ENCODE assay signal across 9 cellular contexts in genomic region chr2:96267159-96267971, GRCh38. TPM values are rescaled to one million over a fixed set of nuclear protein-coding genes. Genes with fewer than 3 reads are reported as not detected.
A peak's percentile ranks its signal among the peaks of the same experiment; 100 is the strongest.
DNase-seq lines count a peak whose midpoint lies in the region; ATAC-seq and TF ChIP-seq lines count a peak whose summit lies in the region.
"Had no signal": no experiment of that assay in that cellular context is flagged by ENCODE, and none has a peak within 500 bp of the region (broad histone marks: within the 10 kb centered on the region; RNA-seq: fewer than 3 reads in every experiment).

No MANE protein-coding gene starts in this region.

- H3K4me1 ChIP-seq in BLaER1: peaks cover 28% of the 10 kb centered on the region

- H4K20me1 ChIP-seq in BLaER1: peaks cover 85% of the 10 kb centered on the region

- DNase-seq in HCEC 1CT (peak; percentile 34), RWPE1 (ENCODE audit: low spot score) (peak; percentile 20), left colon (peak; percentile 52 to 65), pons (ENCODE audit: low spot score) (no peak)
- DNase-seq in activated naive CD8-positive, alpha-beta T cell treated with anti-CD3 and anti-CD28 coated beads for 36 hours: peak; percentile 64
- peak; percentile 41 to 75 for DNase-seq in stimulated activated effector memory CD8-positive, alpha-beta T cell treated with anti-CD3 and anti-CD28 coated beads, Interleukin-12 subunit alpha, Interleukin-12 subunit beta, amount 100 ng/mL, for 72 hours (ENCODE audit: low spot score in 2 of 2)
- no peak for DNase-seq in NK-92 treated with Interleukin-12 subunit alpha and Interleukin-12 subunit beta, amount 100 ng/mL, for 24 hours (lab: John Stamatoyannopoulos, UW)

- CTCF ChIA-PET in RWPE1 (lab: Yijun Ruan, JAX): interaction anchor here (0.6 to 0.7 kb wide), 2 partner anchors 12 to 130 kb away, joined by 5 to 7 read pairs; no protein-coding TSS in a partner anchor

- peak overlapping the region; percentile 75 for H3K4me2 ChIP-seq in BLaER1

- H3K27me3 ChIP-seq in BLaER1: no peaks in the 10 kb centered on the region

- no peak for TF ChIP-seq CTCF in RWPE1 (conservative IDR thresholded peaks at IDR 0.05; ENCODE audit: low read depth)

- peaks cover 72% of the 10 kb centered on the region for H3K36me3 ChIP-seq in BLaER1

- H3K27me3 Mint-ChIP-seq in activated naive CD8-positive, alpha-beta T cell treated with anti-CD3 and anti-CD28 coated beads for 36 hours: no peaks in the 10 kb centered on the region

- H3K9me3 Mint-ChIP-seq in activated naive CD8-positive, alpha-beta T cell treated with anti-CD3 and anti-CD28 coated beads for 36 hours: no peaks in the 10 kb centered on the region
- no peaks in the 10 kb centered on the region for H3K9me3 Mint-ChIP-seq in stimulated activated effector memory CD8-positive, alpha-beta T cell treated with anti-CD3 and anti-CD28 coated beads, Interleukin-12 subunit alpha, Interleukin-12 subunit beta, amount 100 ng/mL, for 72 hours

- H3K9ac ChIP-seq in BLaER1: peak overlapping the region; percentile 89

- intact Hi-C loops in left colon (cut with DNase I, micrococcal nuclease): no loop called here

- peaks cover 24% of the 10 kb centered on the region for H3K4me1 Mint-ChIP-seq in activated naive CD8-positive, alpha-beta T cell treated with anti-CD3 and anti-CD28 coated beads for 36 hours
- H3K4me1 Mint-ChIP-seq in stimulated activated effector memory CD8-positive, alpha-beta T cell treated with anti-CD3 and anti-CD28 coated beads, Interleukin-12 subunit alpha, Interleukin-12 subunit beta, amount 100 ng/mL, for 72 hours: peaks cover 43% of the 10 kb centered on the region

- peak; percentile 13 for ATAC-seq in left colon
- peak; percentile 66 for ATAC-seq in stimulated activated effector memory CD8-positive, alpha-beta T cell treated with anti-CD3 and anti-CD28 coated beads, Interleukin-12 subunit alpha, Interleukin-12 subunit beta, amount 100 ng/mL, for 72 hours

- POLR2A ChIA-PET in RWPE1 (lab: Yijun Ruan, JAX; ENCODE audit: low non-redundant PET): interaction anchor here (1.0 kb wide), 1 partner anchor 125 kb away, joined by 8 read pairs; no protein-coding TSS in a partner anchor

- peak overlapping the region; percentile 90 for H3K4me3 ChIP-seq in BLaER1

- peak overlapping the region; percentile 83 for H3K27ac Mint-ChIP-seq in activated naive CD8-positive, alpha-beta T cell treated with anti-CD3 and anti-CD28 coated beads for 36 hours
- peak overlapping the region; percentile 85 for H3K27ac Mint-ChIP-seq in stimulated activated effector memory CD8-positive, alpha-beta T cell treated with anti-CD3 and anti-CD28 coated beads, Interleukin-12 subunit alpha, Interleukin-12 subunit beta, amount 100 ng/mL, for 72 hours

- H3K4me3 Mint-ChIP-seq in activated naive CD8-positive, alpha-beta T cell treated with anti-CD3 and anti-CD28 coated beads for 36 hours: peak overlapping the region; percentile 100
- peak overlapping the region; percentile 93 for H3K4me3 Mint-ChIP-seq in stimulated activated effector memory CD8-positive, alpha-beta T cell treated with anti-CD3 and anti-CD28 coated beads, Interleukin-12 subunit alpha, Interleukin-12 subunit beta, amount 100 ng/mL, for 72 hours

- H3K27ac ChIP-seq in BLaER1 (no peak overlapping the region), RWPE1 (peak overlapping the region; percentile 76)

- no peaks in the 10 kb centered on the region for H3K9me3 ChIP-seq in BLaER1

- H3K36me3 Mint-ChIP-seq in activated naive CD8-positive, alpha-beta T cell treated with anti-CD3 and anti-CD28 coated beads for 36 hours: peaks cover 24% of the 10 kb centered on the region
- H3K36me3 Mint-ChIP-seq in stimulated activated effector memory CD8-positive, alpha-beta T cell treated with anti-CD3 and anti-CD28 coated beads, Interleukin-12 subunit alpha, Interleukin-12 subunit beta, amount 100 ng/mL, for 72 hours: peaks cover 75% of the 10 kb centered on the region

RNA-seq across cellular contexts. Expression of gene CIAO1, which starts 1.3 kb away (rescaled TPM):
- 10 to 100 TPM; 69.7 to 73.9 TPM for total RNA-seq in activated naive CD8-positive, alpha-beta T cell treated with anti-CD3 and anti-CD28 coated beads for 36 hours
- 10 to 100 TPM; 61.7 to 68.8 TPM for total RNA-seq in left colon

RNA-seq across cellular contexts. Expression of gene TMEM127, which starts 1.6 kb away (rescaled TPM):
- 10 to 100 TPM; 17.4 to 21.2 TPM for total RNA-seq in activated naive CD8-positive, alpha-beta T cell treated with anti-CD3 and anti-CD28 coated beads for 36 hours
- total RNA-seq in left colon: 100 to 1,000 TPM in 1 of 2 donors, 10 to 100 TPM in 1; 86.2 to 111 TPM

RNA-seq across cellular contexts. Expression of gene SNRNP200, which starts 38.0 kb away (rescaled TPM):
- 100 to 1,000 TPM; 196 to 202 TPM for total RNA-seq in activated naive CD8-positive, alpha-beta T cell treated with anti-CD3 and anti-CD28 coated beads for 36 hours
- total RNA-seq in left colon: 10 to 100 TPM; 84.8 to 94.7 TPM

RNA-seq across cellular contexts. Expression of gene ITPRIPL1, which starts 57.8 kb away (rescaled TPM):
- 10 to 100 TPM; 44.8 to 46.0 TPM for total RNA-seq in activated naive CD8-positive, alpha-beta T cell treated with anti-CD3 and anti-CD28 coated beads for 36 hours
- under 1 TPM; 0.58 to 0.92 TPM for total RNA-seq in left colon
- total RNA-seq: NCI-H460 had no signal

RNA-seq across cellular contexts. Expression of gene STARD7, which starts 58.7 kb away (rescaled TPM):
- total RNA-seq in activated naive CD8-positive, alpha-beta T cell treated with anti-CD3 and anti-CD28 coated beads for 36 hours: 100 to 1,000 TPM; 229 to 231 TPM
- 100 to 1,000 TPM; 125 to 127 TPM for total RNA-seq in left colon

Comparison
In these comparisons a context has a peak if more than half of its experiments do, and no peak if none do; other contexts are left out.
1. DNase-seq: peak in HCEC 1CT (single experiment), RWPE1 (single experiment), activated naive CD8-positive, alpha-beta T cell treated with anti-CD3 and anti-CD28 coated beads for 36 hours (single experiment), left colon (2 of 2) and stimulated activated effector memory CD8-positive, alpha-beta T cell treated with anti-CD3 and anti-CD28 coated beads, Interleukin-12 subunit alpha, Interleukin-12 subunit beta, amount 100 ng/mL, for 72 hours (2 of 2); none in NK-92 treated with Interleukin-12 subunit alpha and Interleukin-12 subunit beta, amount 100 ng/mL, for 24 hours (single experiment) and pons (single experiment).